36 cellular contexts compared by ENCODE assay signal in genomic region chr1:217443845-217444244, GRCh38.
"Had no signal": no experiment of that assay in that cellular context is flagged by ENCODE, and none has a peak within 500 bp of the region (broad histone marks: within the 10 kb centered on the region; RNA-seq: fewer than 3 reads in every experiment).

No MANE protein-coding gene starts in this region.

- H3K36me3 Mint-ChIP-seq: activated naive CD4-positive, alpha-beta T cell treated with anti-CD3 and anti-CD28 coated beads, Interleukin-2, amount 10 ng/mL, durations not matched to agents 7 days and 5 days had no signal

- H3K36me3 ChIP-seq: cardiac muscle cell had no signal

- ATAC-seq: activated CD4-positive, alpha-beta T cell treated with anti-CD3 and anti-CD28 coated beads for 36 hours; activated CD4-positive, CD25-positive, alpha-beta regulatory T cell treated with anti-CD3 and anti-CD28 coated beads, Interleukin-2, amount 50 U/mL, for 24 hours; activated CD8-positive, alpha-beta memory T cell treated with anti-CD3 and anti-CD28 coated beads, Interleukin-2, amount 10 ng/mL, durations not matched to agents 7 days and 5 days; activated CD8-positive, alpha-beta T cell treated with anti-CD3 and anti-CD28 coated beads, Interleukin-2, amount 10 ng/mL, durations not matched to agents 7 days and 5 days; activated naive CD8-positive, alpha-beta T cell treated with anti-CD3 and anti-CD28 coated beads, Interleukin-2, amount 50 U/mL, for 24 hours had no signal

- H3K27ac Mint-ChIP-seq: activated CD4-positive, alpha-beta memory T cell treated with anti-CD3 and anti-CD28 coated beads, Interleukin-2, amount 10 ng/mL, durations not matched to agents 7 days and 5 days; activated CD4-positive, alpha-beta T cell treated with anti-CD3 and anti-CD28 coated beads for 36 hours; activated CD4-positive, alpha-beta T cell treated with anti-CD3 and anti-CD28 coated beads, Interleukin-2, amount 10 ng/mL, durations not matched to agents 7 days and 5 days; activated CD8-positive, alpha-beta memory T cell treated with anti-CD3 and anti-CD28 coated beads, Interleukin-2, amount 10 ng/mL, durations not matched to agents 7 days and 5 days; activated CD8-positive, alpha-beta T cell treated with anti-CD3 and anti-CD28 coated beads, Interleukin-2, amount 10 ng/mL, durations not matched to agents 7 days and 5 days; activated naive CD4-positive, alpha-beta T cell treated with anti-CD3 and anti-CD28 coated beads, Interleukin-2, amount 10 ng/mL, durations not matched to agents 7 days and 5 days; activated naive CD4-positive, alpha-beta T cell treated with anti-CD3 and anti-CD28 coated beads, Interleukin-2, amount 50 U/mL, for 24 hours; activated naive CD8-positive, alpha-beta T cell; activated naive CD8-positive, alpha-beta T cell treated with anti-CD3 and anti-CD28 coated beads, Interleukin-2, amount 10 ng/mL, durations not matched to agents 7 days and 5 days; activated naive CD8-positive, alpha-beta T cell treated with anti-CD3 and anti-CD28 coated beads, Interleukin-2, amount 50 U/mL, for 24 hours; activated T-cell treated with anti-CD3 and anti-CD28 coated beads, Interleukin-2, amount 50 U/mL, for 24 hours; activated T-helper 2 cell treated with anti-CD3 and anti-CD28 coated beads, Interferon-gamma antibody, Interleukin-2, Interleukin-4, amounts not matched to agents 10 μg/mL and 5 μg/mL and 100 μg/mL, durations not matched to agents 14 hours and 24 hours and 36 hours; brain; T-helper 1 cell treated with Interleukin-12 subunit alpha and Interleukin-12 subunit beta and Interleukin-4 antibody, amounts not matched to agents 30 μg/mL and 1 μg/mL, for 36 hours; T-helper 2 cell treated with Interferon-gamma antibody and Interleukin-4, amounts not matched to agents 5 μg/mL and 100 μg/mL, for 36 hours had no signal

- DNase-seq: activated CD4-positive, alpha-beta memory T cell treated with anti-CD3 and anti-CD28 coated beads, Interleukin-2, amount 10 ng/mL, durations not matched to agents 7 days and 5 days; activated CD4-positive, alpha-beta T cell treated with anti-CD3 and anti-CD28 coated beads for 1 hour; activated CD4-positive, alpha-beta T cell treated with anti-CD3 and anti-CD28 coated beads for 36 hours; activated CD4-positive, alpha-beta T cell treated with anti-CD3 and anti-CD28 coated beads for 48 hours; activated CD4-positive, alpha-beta T cell treated with anti-CD3 and anti-CD28 coated beads, Interleukin-2, amount 10 ng/mL, durations not matched to agents 7 days and 5 days; activated CD4-positive, alpha-beta T cell treated with anti-CD3 and anti-CD28 coated beads, Interleukin-2, amount 50 U/mL, for 48 hours; activated CD4-positive, CD25-positive, alpha-beta regulatory T cell; activated CD8-positive, alpha-beta memory T cell treated with anti-CD3 and anti-CD28 coated beads for 24 hours; activated CD8-positive, alpha-beta memory T cell treated with anti-CD3 and anti-CD28 coated beads, Interleukin-2, amount 10 ng/mL, durations not matched to agents 7 days and 5 days; activated CD8-positive, alpha-beta memory T cell treated with anti-CD3 and anti-CD28 coated beads, Interleukin-2, amount 50 U/mL, for 48 hours; activated CD8-positive, alpha-beta T cell treated with anti-CD3 and anti-CD28 coated beads, Interleukin-2, amount 10 ng/mL, durations not matched to agents 7 days and 5 days; activated effector memory CD4-positive, alpha-beta T cell treated with Interleukin-2 at 50 U/mL for 16 hours; activated gamma-delta T cell; activated naive CD4-positive, alpha-beta T cell treated with anti-CD3 and anti-CD28 coated beads, Interleukin-2, amount 10 ng/mL, durations not matched to agents 7 days and 5 days; activated naive CD4-positive, alpha-beta T cell treated with Interleukin-2 at 50 U/mL for 16 hours; activated naive CD8-positive, alpha-beta T cell treated with anti-CD3 and anti-CD28 coated beads, Interleukin-2, amount 10 ng/mL, durations not matched to agents 7 days and 5 days; activated naive CD8-positive, alpha-beta T cell treated with anti-CD3 and anti-CD28 coated beads, Interleukin-2, amount 50 U/mL, for 24 hours; activated T-cell treated with anti-CD3 and anti-CD28 coated beads, Interleukin-2, amount 50 U/mL, for 24 hours; activated T-cell treated with anti-CD3 and anti-CD28 coated beads, Interleukin-2, amount 50 U/mL, for 48 hours; amygdala; anterior cingulate cortex; caudate nucleus; cerebellar nuclear complex; T-helper 1 cell; T-helper 2 cell; T-helper 9 cell had no signal

- H3K27me3 Mint-ChIP-seq: activated CD4-positive, alpha-beta memory T cell treated with anti-CD3 and anti-CD28 coated beads, Interleukin-2, amount 10 ng/mL, durations not matched to agents 7 days and 5 days; activated CD4-positive, alpha-beta T cell treated with anti-CD3 and anti-CD28 coated beads for 36 hours; activated CD4-positive, alpha-beta T cell treated with anti-CD3 and anti-CD28 coated beads, Interleukin-2, amount 10 ng/mL, durations not matched to agents 7 days and 5 days; activated CD8-positive, alpha-beta memory T cell treated with anti-CD3 and anti-CD28 coated beads, Interleukin-2, amount 10 ng/mL, durations not matched to agents 7 days and 5 days; activated naive CD4-positive, alpha-beta T cell treated with anti-CD3 and anti-CD28 coated beads, Interleukin-2, amount 10 ng/mL, durations not matched to agents 7 days and 5 days; activated naive CD4-positive, alpha-beta T cell treated with anti-CD3 and anti-CD28 coated beads, Interleukin-2, amount 50 U/mL, for 24 hours; activated naive CD8-positive, alpha-beta T cell; activated naive CD8-positive, alpha-beta T cell treated with anti-CD3 and anti-CD28 coated beads, Interleukin-2, amount 10 ng/mL, durations not matched to agents 7 days and 5 days; activated naive CD8-positive, alpha-beta T cell treated with anti-CD3 and anti-CD28 coated beads, Interleukin-2, amount 50 U/mL, for 24 hours; activated T-cell treated with anti-CD3 and anti-CD28 coated beads, Interleukin-2, amount 50 U/mL, for 24 hours; central memory CD8-positive, alpha-beta T cell had no signal

- H3K4me1 Mint-ChIP-seq: activated CD4-positive, alpha-beta memory T cell treated with anti-CD3 and anti-CD28 coated beads, Interleukin-2, amount 10 ng/mL, durations not matched to agents 7 days and 5 days; activated CD4-positive, alpha-beta T cell treated with anti-CD3 and anti-CD28 coated beads for 36 hours; activated CD4-positive, alpha-beta T cell treated with anti-CD3 and anti-CD28 coated beads, Interleukin-2, amount 10 ng/mL, durations not matched to agents 7 days and 5 days; activated CD8-positive, alpha-beta memory T cell treated with anti-CD3 and anti-CD28 coated beads, Interleukin-2, amount 10 ng/mL, durations not matched to agents 7 days and 5 days; activated naive CD4-positive, alpha-beta T cell treated with anti-CD3 and anti-CD28 coated beads, Interleukin-2, amount 10 ng/mL, durations not matched to agents 7 days and 5 days; activated naive CD4-positive, alpha-beta T cell treated with anti-CD3 and anti-CD28 coated beads, Interleukin-2, amount 50 U/mL, for 24 hours; activated naive CD8-positive, alpha-beta T cell treated with anti-CD3 and anti-CD28 coated beads, Interleukin-2, amount 10 ng/mL, durations not matched to agents 7 days and 5 days; activated naive CD8-positive, alpha-beta T cell treated with anti-CD3 and anti-CD28 coated beads, Interleukin-2, amount 50 U/mL, for 24 hours; brain; central memory CD8-positive, alpha-beta T cell had no signal

- H3K4me1 ChIP-seq: ascending aorta had no signal

- H3K27me3 ChIP-seq: ascending aorta, cardiac muscle cell had no signal

- H3K4me3 ChIP-seq: ascending aorta, cardiac muscle cell had no signal

- H3K27ac ChIP-seq: ascending aorta, cardiac muscle cell had no signal

- H3K4me3 Mint-ChIP-seq: activated CD4-positive, alpha-beta memory T cell treated with anti-CD3 and anti-CD28 coated beads, Interleukin-2, amount 10 ng/mL, durations not matched to agents 7 days and 5 days; activated CD4-positive, alpha-beta T cell treated with anti-CD3 and anti-CD28 coated beads for 36 hours; activated CD4-positive, alpha-beta T cell treated with anti-CD3 and anti-CD28 coated beads, Interleukin-2, amount 10 ng/mL, durations not matched to agents 7 days and 5 days; activated CD8-positive, alpha-beta memory T cell treated with anti-CD3 and anti-CD28 coated beads, Interleukin-2, amount 10 ng/mL, durations not matched to agents 7 days and 5 days; activated CD8-positive, alpha-beta T cell treated with anti-CD3 and anti-CD28 coated beads, Interleukin-2, amount 10 ng/mL, durations not matched to agents 7 days and 5 days; activated naive CD4-positive, alpha-beta T cell treated with anti-CD3 and anti-CD28 coated beads, Interleukin-2, amount 10 ng/mL, durations not matched to agents 7 days and 5 days; activated naive CD4-positive, alpha-beta T cell treated with anti-CD3 and anti-CD28 coated beads, Interleukin-2, amount 50 U/mL, for 24 hours; activated naive CD8-positive, alpha-beta T cell; activated naive CD8-positive, alpha-beta T cell treated with anti-CD3 and anti-CD28 coated beads, Interleukin-2, amount 10 ng/mL, durations not matched to agents 7 days and 5 days; activated naive CD8-positive, alpha-beta T cell treated with anti-CD3 and anti-CD28 coated beads, Interleukin-2, amount 50 U/mL, for 24 hours; activated T-cell treated with anti-CD3 and anti-CD28 coated beads, Interleukin-2, amount 50 U/mL, for 24 hours; brain; central memory CD8-positive, alpha-beta T cell; T-helper 1 cell treated with Interleukin-12 subunit alpha and Interleukin-12 subunit beta and Interleukin-4 antibody, amounts not matched to agents 30 μg/mL and 1 μg/mL, for 36 hours; T-helper 2 cell treated with Interferon-gamma antibody and Interleukin-4, amounts not matched to agents 5 μg/mL and 100 μg/mL, for 36 hours had no signal
